Comparison of ENCODE assay signal across 9 cellular contexts in the genomic region with DNA sequence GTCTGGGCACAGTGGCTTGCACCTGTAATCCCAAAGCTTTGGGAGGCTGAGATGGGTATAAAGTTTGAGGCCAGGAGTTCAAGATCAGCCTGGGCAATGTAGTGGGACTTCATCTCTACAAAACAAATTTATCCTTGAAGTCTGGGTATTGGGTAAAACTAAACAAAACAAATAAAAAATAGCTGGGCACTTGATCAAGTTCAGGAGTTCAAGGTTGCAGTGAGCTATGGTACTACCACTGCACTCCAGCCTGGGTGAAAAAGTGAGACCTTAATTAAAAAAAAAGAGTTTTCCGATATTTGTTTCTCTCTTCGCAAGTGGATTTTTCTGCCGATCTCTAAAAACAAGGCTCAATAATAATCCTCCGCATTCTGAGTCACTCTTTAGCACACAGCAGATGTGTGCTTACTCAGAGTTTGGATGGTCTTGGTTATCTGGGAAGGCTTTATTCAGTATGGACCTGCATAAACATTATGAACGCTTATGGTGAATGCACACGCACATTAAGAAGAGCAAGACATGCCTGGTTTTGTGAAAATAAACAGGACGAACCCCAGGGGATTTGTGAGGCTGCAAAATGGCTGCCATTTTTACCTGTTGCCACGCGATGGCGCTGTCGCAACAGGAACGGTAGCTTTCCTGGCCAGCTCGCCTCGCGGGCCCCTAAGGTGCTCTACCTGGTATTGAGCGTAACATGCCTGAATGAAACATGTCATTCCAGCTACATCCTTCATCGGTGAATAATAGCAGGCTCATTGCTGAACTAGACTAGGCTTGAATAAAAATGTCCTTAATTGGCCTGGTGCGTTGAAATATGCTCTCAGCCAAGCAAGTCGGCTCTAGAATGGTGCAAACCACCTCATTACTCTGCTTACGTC. TPM values are rescaled to one million over a fixed set of nuclear protein-coding genes. Genes with fewer than 3 reads are reported as not detected.
A peak's percentile ranks its signal among the peaks of the same experiment; 100 is the strongest.
DNase-seq lines count a peak whose midpoint lies in the region; ATAC-seq, FAIRE-seq and TF ChIP-seq lines count a peak whose summit lies in the region.
"Had no signal": no experiment of that assay in that cellular context is flagged by ENCODE, and none has a peak within 500 bp of the region (broad histone marks: within the 10 kb centered on the region; RNA-seq: fewer than 3 reads in every experiment).

No MANE protein-coding gene starts in this region.

- H3K4me3 Mint-ChIP-seq in CD14-positive monocyte: no peak overlapping the region
- H3K4me3 Mint-ChIP-seq in activated CD8-positive, alpha-beta T cell treated with anti-CD3 and anti-CD28 coated beads, Interleukin-2, amount 10 ng/mL, durations not matched to agents 7 days and 5 days: no peak overlapping the region
- no peak overlapping the region for H3K4me3 Mint-ChIP-seq in endodermal cell
- no peak overlapping the region for H3K4me3 Mint-ChIP-seq in stimulated activated effector memory CD8-positive, alpha-beta T cell treated with anti-CD3 and anti-CD28 coated beads, Interleukin-12 subunit alpha, Interleukin-12 subunit beta, amount 100 ng/mL, for 72 hours

- no peaks in the 10 kb centered on the region for H3K36me3 Mint-ChIP-seq in CD14-positive monocyte
- H3K36me3 Mint-ChIP-seq in activated CD8-positive, alpha-beta T cell treated with anti-CD3 and anti-CD28 coated beads, Interleukin-2, amount 10 ng/mL, durations not matched to agents 7 days and 5 days (ENCODE audit: low read depth): no peaks in the 10 kb centered on the region
- H3K36me3 Mint-ChIP-seq in endodermal cell (ENCODE audit: low read depth): no peaks in the 10 kb centered on the region
- no peaks in the 10 kb centered on the region for H3K36me3 Mint-ChIP-seq in stimulated activated effector memory CD8-positive, alpha-beta T cell treated with anti-CD3 and anti-CD28 coated beads, Interleukin-12 subunit alpha, Interleukin-12 subunit beta, amount 100 ng/mL, for 72 hours

- POLR2A ChIA-PET in activated CD8-positive, alpha-beta T cell treated with anti-CD3 and anti-CD28 coated beads, Interleukin-2, amount 10 ng/mL, durations not matched to agents 7 days and 5 days (lab: Charles Lee): interaction anchor here (0.7 kb wide), 2 partner anchors 15 to 1863 kb away, joined by 3 read pairs; no protein-coding TSS in a partner anchor

- peaks cover 0 to 11% (median 5%) of the 10 kb centered on the region in 3 donors for H3K27me3 Mint-ChIP-seq in CD14-positive monocyte (ENCODE audit: low read depth in 3 of 3)
- H3K27me3 Mint-ChIP-seq in activated CD8-positive, alpha-beta T cell treated with anti-CD3 and anti-CD28 coated beads, Interleukin-2, amount 10 ng/mL, durations not matched to agents 7 days and 5 days (ENCODE audit: low read depth): peaks cover 40% of the 10 kb centered on the region
- H3K27me3 Mint-ChIP-seq in endodermal cell (ENCODE audit: insufficient read depth): peaks cover 75% of the 10 kb centered on the region

- H3K9ac ChIP-seq in endodermal cell (ENCODE audit: extremely low read depth, low read length, poor library complexity, severe bottlenecking): no peak overlapping the region

- no peak overlapping the region for H3K4me3 ChIP-seq in endodermal cell (ENCODE audit: low read length)

- peaks cover 29% of the 10 kb centered on the region for H3K27me3 ChIP-seq in endodermal cell (ENCODE audit: control insufficient read depth, insufficient read depth, low read length, poor library complexity, severe bottlenecking)

- H3K9me3 ChIP-seq in endodermal cell (ENCODE audit: control insufficient read depth, low read length): no peaks in the 10 kb centered on the region

- peak; percentile 82 for FAIRE-seq in GM19239 (lab: Jason Lieb, UNC)

- H3K27ac ChIP-seq in endodermal cell (ENCODE audit: low read depth, low read length): no peak overlapping the region

- H3K9me3 Mint-ChIP-seq in CD14-positive monocyte (no peaks in the 10 kb centered on the region), endodermal cell (no peaks in the 10 kb centered on the region)
- H3K9me3 Mint-ChIP-seq in activated CD8-positive, alpha-beta T cell treated with anti-CD3 and anti-CD28 coated beads, Interleukin-2, amount 10 ng/mL, durations not matched to agents 7 days and 5 days (ENCODE audit: insufficient read depth): no peaks in the 10 kb centered on the region
- H3K9me3 Mint-ChIP-seq in stimulated activated effector memory CD8-positive, alpha-beta T cell treated with anti-CD3 and anti-CD28 coated beads, Interleukin-12 subunit alpha, Interleukin-12 subunit beta, amount 100 ng/mL, for 72 hours: no peaks in the 10 kb centered on the region

- H3K4me1 ChIP-seq in endodermal cell (ENCODE audit: control insufficient read depth, insufficient read depth, low read length): peaks cover 6% of the 10 kb centered on the region

- H3K4me1 Mint-ChIP-seq in CD14-positive monocyte (peaks cover 1% of the 10 kb centered on the region), endodermal cell (peaks cover 27% of the 10 kb centered on the region)
- H3K4me1 Mint-ChIP-seq in activated CD8-positive, alpha-beta T cell treated with anti-CD3 and anti-CD28 coated beads, Interleukin-2, amount 10 ng/mL, durations not matched to agents 7 days and 5 days (ENCODE audit: low read depth): peaks cover 3% of the 10 kb centered on the region
- no peaks in the 10 kb centered on the region for H3K4me1 Mint-ChIP-seq in stimulated activated effector memory CD8-positive, alpha-beta T cell treated with anti-CD3 and anti-CD28 coated beads, Interleukin-12 subunit alpha, Interleukin-12 subunit beta, amount 100 ng/mL, for 72 hours

- no peaks in the 10 kb centered on the region for H3K36me3 ChIP-seq in endodermal cell (ENCODE audit: control insufficient read depth, insufficient read depth, low read length)

- WGBS in endodermal cell (ENCODE audit: insufficient coverage in 1 of 2, insufficient read length in 1 of 2), 2 experiments: 26 to 32% methylated on average over 18 to 20 of the region's 20 CpGs

- intact Hi-C loops in CD14-positive monocyte (cut with micrococcal nuclease): loop anchor here in 1 of 2 donors (5.0 to 10.0 kb wide), 2 partner anchors 373 to 1619 kb away; no protein-coding TSS in a partner anchor

- H3K27ac Mint-ChIP-seq in CD14-positive monocyte: no peak overlapping the region
- no peak overlapping the region for H3K27ac Mint-ChIP-seq in activated CD8-positive, alpha-beta T cell treated with anti-CD3 and anti-CD28 coated beads, Interleukin-2, amount 10 ng/mL, durations not matched to agents 7 days and 5 days
- H3K27ac Mint-ChIP-seq in endodermal cell: no peak overlapping the region
- no peak overlapping the region for H3K27ac Mint-ChIP-seq in stimulated activated effector memory CD8-positive, alpha-beta T cell treated with anti-CD3 and anti-CD28 coated beads, Interleukin-12 subunit alpha, Interleukin-12 subunit beta, amount 100 ng/mL, for 72 hours

- peak; percentile 46 for DNase-seq in CD14-positive monocyte (ENCODE audit: low spot score)
- DNase-seq in GM19239 (ENCODE audit: insufficient read length, low spot score): peak; percentile 28
- peak; percentile 89 for DNase-seq in NCI-H69 (lab: John Stamatoyannopoulos, UW)
- DNase-seq in activated CD8-positive, alpha-beta T cell treated with anti-CD3 and anti-CD28 coated beads, Interleukin-2, amount 10 ng/mL, durations not matched to agents 7 days and 5 days: peak; percentile 66
- peak; percentile 84 for DNase-seq in endodermal cell
- DNase-seq in mucosa of gallbladder (ENCODE audit: low spot score): peak; percentile 40
- peak; percentile 20 to 63 for DNase-seq in stimulated activated effector memory CD8-positive, alpha-beta T cell treated with anti-CD3 and anti-CD28 coated beads, Interleukin-12 subunit alpha, Interleukin-12 subunit beta, amount 100 ng/mL, for 72 hours (ENCODE audit: low spot score in 2 of 2)

- TF ChIP-seq CTCF in CD14-positive monocyte (IDR thresholded peaks at IDR 0.05) (peak; percentile 94), endodermal cell (conservative IDR thresholded peaks at IDR 0.05) (peak; percentile 96)

- ATAC-seq in HG03460 (IDR thresholded peaks at IDR 0.05; ENCODE audit: unreplicated experiment): peak; percentile 71
- peak; percentile 85 for ATAC-seq in activated CD8-positive, alpha-beta T cell treated with anti-CD3 and anti-CD28 coated beads, Interleukin-2, amount 10 ng/mL, durations not matched to agents 7 days and 5 days
- peak; percentile 63 for ATAC-seq in stimulated activated effector memory CD8-positive, alpha-beta T cell treated with anti-CD3 and anti-CD28 coated beads, Interleukin-12 subunit alpha, Interleukin-12 subunit beta, amount 100 ng/mL, for 72 hours

- CTCF ChIA-PET in activated CD8-positive, alpha-beta T cell treated with anti-CD3 and anti-CD28 coated beads, Interleukin-2, amount 10 ng/mL, durations not matched to agents 7 days and 5 days (lab: Charles Lee): interaction anchor here (0.7 to 4.2 kb wide), 31 partner anchors 8 to 1639 kb away, joined by 3 to 33 read pairs (median 3); a partner anchor contains a TSS

RNA-seq across cellular contexts. Expression of a gene that starts 6.0 kb away (rescaled TPM):
- not detected for polyA plus RNA-seq in CD14-positive monocyte
- not detected for total RNA-seq in activated CD8-positive, alpha-beta T cell treated with anti-CD3 and anti-CD28 coated beads, Interleukin-2, amount 10 ng/mL, durations not matched to agents 7 days and 5 days
- not detected for total RNA-seq in endodermal cell
- not detected for polyA plus RNA-seq in endodermal cell (2013, experiment 1 of 2)
- not detected for polyA plus RNA-seq in endodermal cell (2013, experiment 2 of 2)
- not detected for total RNA-seq in mucosa of gallbladder
- total RNA-seq: T-helper 2 cell treated with Interferon-gamma antibody and Interleukin-4, amounts not matched to agents 100 ng/mL and 5 ng/mL, for 36 hours had no signal

Comparison
In these comparisons a context has a peak if more than half of its experiments do, and no peak if none do; other contexts are left out.
1. DNase-seq: peak in every context shown above with its lines; median percentile 89 in NCI-H69; 84 in endodermal cell; 66 in activated CD8-positive, alpha-beta T cell treated with anti-CD3 and anti-CD28 coated beads, Interleukin-2, amount 10 ng/mL, durations not matched to agents 7 days and 5 days; 46 in CD14-positive monocyte; 42 in stimulated activated effector memory CD8-positive, alpha-beta T cell treated with anti-CD3 and anti-CD28 coated beads, Interleukin-12 subunit alpha, Interleukin-12 subunit beta, amount 100 ng/mL, for 72 hours; 40 in mucosa of gallbladder; 28 in GM19239.